In genomic region chr2:206159346-206160123, GRCh38 we compare ENCODE assay signal across 8 cellular contexts. TPM values are rescaled to one million over a fixed set of nuclear protein-coding genes. Genes with fewer than 3 reads are reported as not detected.
DNase-seq lines count a peak whose midpoint lies in the region; ATAC-seq and TF ChIP-seq lines count a peak whose summit lies in the region.

Gene EEF1B2 (plus strand): TSS chr2:206159895. CDS start chr2:206159980, 85 bp downstream.
Gene NDUFS1 (minus strand): TSS chr2:206159444. CDS start chr2:206153678, 5,766 bp downstream.

- peak; percentile 96 for DNase-seq in DMS53 treated with DMSO at 0.1 percent for 48 hours (lab: John Stamatoyannopoulos, UW; ENCODE audit: unreplicated experiment)
- DNase-seq in Peyer's patch, result peak; percentile 95 to 99 (median 97)
- DNase-seq in activated T-cell treated with anti-CD3 and anti-CD28 coated beads, Interleukin-2, amount 50 U/mL, for 48 hours, result peak; percentile 97
- DNase-seq in stimulated activated CD8-positive, alpha-beta memory T cell treated with anti-CD3 and anti-CD28 coated beads, Interleukin-7, amount 100 ng/mL, for 1 hour (ENCODE audit: low read depth in 2 of 2), result peak; percentile 91 to 92

- TF ChIP-seq CTCF in KMS-11 (conservative IDR thresholded peaks at IDR 0.05; ENCODE audit: low read depth, low read length) (no peak), Peyer's patch (IDR thresholded peaks at IDR 0.05) (peak in 1 of 6 experiments; percentile 14)

- peaks cover 76% of the 10 kb centered on the region for H3K79me2 ChIP-seq in KMS-11 (ENCODE audit: insufficient read depth, low read depth)

- 0% methylated on average over 64 of the region's 64 CpGs for WGBS in esophagus, 2 donors

- H3K27ac ChIP-seq in KMS-11 (peak within 1 kb of the TSS; percentile 91), Peyer's patch (peak within 1 kb of the TSS; percentile 88 to 95 (median 90)), esophagus (ENCODE audit: low read depth in 2 of 2, low read length in 1 of 2) (peak within 1 kb of the TSS; percentile 85 to 94)

- H4K20me1 ChIP-seq in KMS-11 (ENCODE audit: insufficient read depth), result peaks cover 4% of the 10 kb centered on the region; the same call in 1 of the 2 replicates

- H3K4me3 ChIP-seq in KMS-11 (IDR thresholded peaks at IDR 0.05; ENCODE audit: insufficient read depth, low read depth, low read length), result peak within 1 kb of the TSS; percentile 83
- peak within 1 kb of the TSS; percentile 69 to 97 (median 80) for H3K4me3 ChIP-seq in Peyer's patch
- peak within 1 kb of the TSS; percentile 72 to 78 for H3K4me3 ChIP-seq in esophagus (ENCODE audit: low read depth in 1 of 2, low read length in 2 of 2)
- H3K4me3 ChIP-seq in mucosa of stomach (ENCODE audit: low read length), result peak within 1 kb of the TSS; percentile 64

- H2AFZ ChIP-seq in KMS-11 (ENCODE audit: low read depth), result peak within 1 kb of the TSS; percentile 52; the same call in 1 of the 2 replicates

- peak within 1 kb of the TSS; percentile 77 for H3K4me2 ChIP-seq in KMS-11

- H3K9me3 ChIP-seq in Peyer's patch (no peaks in the 10 kb centered on the region), esophagus (ENCODE audit: control insufficient read depth in 2 of 2, insufficient read depth in 1 of 2, low read depth in 1 of 2, low read length in 1 of 2) (no peaks in the 10 kb centered on the region), mucosa of stomach (ENCODE audit: control insufficient read depth, low read length) (no peaks in the 10 kb centered on the region)

- H3K9ac ChIP-seq in KMS-11, result peak within 1 kb of the TSS; percentile 97
- peak within 1 kb of the TSS; percentile 97 for H3K9ac ChIP-seq in mucosa of stomach (ENCODE audit: low read length)

- ATAC-seq in GM21737 (IDR thresholded peaks at IDR 0.05; ENCODE audit: unreplicated experiment), result peak; percentile 91

- H3K36me3 ChIP-seq in KMS-11 (ENCODE audit: insufficient read depth), result peaks cover 13% of the 10 kb centered on the region
- H3K36me3 ChIP-seq in Peyer's patch, result peaks cover 0 to 30% (median 0%) of the 10 kb centered on the region in 3 donors
- H3K36me3 ChIP-seq in esophagus (ENCODE audit: control insufficient read depth in 2 of 2, insufficient read depth in 2 of 2, low read length in 1 of 2), result peaks cover 0 to 6% of the 10 kb centered on the region in 2 donors
- no peaks in the 10 kb centered on the region for H3K36me3 ChIP-seq in mucosa of stomach (ENCODE audit: control insufficient read depth, insufficient read depth, low read length)

- no peaks in the 10 kb centered on the region for H3K27me3 ChIP-seq in KMS-11 (ENCODE audit: insufficient read depth, low read depth)
- no peaks in the 10 kb centered on the region for H3K27me3 ChIP-seq in Peyer's patch
- H3K27me3 ChIP-seq in esophagus (ENCODE audit: control insufficient read depth in 1 of 2, insufficient read depth in 2 of 2, low read length in 2 of 2), result no peaks in the 10 kb centered on the region
- no peaks in the 10 kb centered on the region for H3K27me3 ChIP-seq in mucosa of stomach (ENCODE audit: control insufficient read depth, insufficient read depth, low read length)

- peak; percentile 46 to 60 for TF ChIP-seq POLR2A in Peyer's patch (IDR thresholded peaks at IDR 0.05)

- H3K4me1 ChIP-seq in KMS-11 (ENCODE audit: low read depth, poor library complexity, severe bottlenecking) (peaks cover 49% of the 10 kb centered on the region), Peyer's patch (peaks cover 0 to 23% (median 2%) of the 10 kb centered on the region in 4 donors), esophagus (ENCODE audit: control insufficient read depth in 2 of 2, insufficient read depth in 2 of 2, low read length in 1 of 2) (peaks cover 2% of the 10 kb centered on the region in 2 donors), mucosa of stomach (ENCODE audit: control insufficient read depth, insufficient read depth, low read length) (peaks cover 17% of the 10 kb centered on the region)

RNA-seq across cellular contexts. Expression of gene EEF1B2, which starts in this region (rescaled TPM):
- total RNA-seq in Peyer's patch, result 100 to 1,000 TPM; 146 to 601 (median 242) TPM
- polyA plus RNA-seq in esophagus, result 1,000 to 10,000 TPM in 1 of 2 donors, 100 to 1,000 TPM in 1; 803 to 1,031 TPM

RNA-seq across cellular contexts. Expression of gene NDUFS1, which starts in this region (rescaled TPM):
- 10 to 100 TPM; 81.9 to 95.3 (median 89.3) TPM for total RNA-seq in Peyer's patch
- polyA plus RNA-seq in esophagus, result 10 to 100 TPM; 20.7 to 40.9 TPM

Comparison
In these comparisons a context has a peak if more than half of its experiments do, and no peak if none do; other contexts are left out.
1. Peak in every context shown above with its lines: DNase-seq, ATAC-seq, H3K4me3 ChIP-seq and H3K27ac ChIP-seq.